Comparison of ENCODE assay signal across 31 cellular contexts in the genomic region with DNA sequence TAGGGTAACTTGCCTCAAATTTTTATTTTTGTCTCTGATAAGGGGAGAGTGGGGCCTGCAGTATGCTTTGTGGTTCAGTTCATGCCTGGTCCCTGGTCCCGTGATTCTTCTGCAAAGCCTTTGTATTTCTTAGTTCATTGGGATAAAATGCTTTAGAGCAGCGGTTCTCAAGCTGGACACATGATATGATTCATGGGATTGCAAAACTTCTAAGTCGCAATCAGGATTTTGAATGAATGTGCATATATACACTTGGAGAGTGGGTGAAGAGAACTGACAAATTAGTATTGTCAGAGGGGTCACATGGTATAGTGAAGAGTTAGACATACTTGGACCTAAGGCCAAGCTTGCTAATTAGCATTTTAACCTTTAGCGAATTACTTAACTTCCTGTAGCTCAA.
DNase-seq lines count a peak whose midpoint lies in the region; ATAC-seq and TF ChIP-seq lines count a peak whose summit lies in the region.
"Had no signal": no experiment of that assay in that cellular context is flagged by ENCODE, and none has a peak within 500 bp of the region (broad histone marks: within the 10 kb centered on the region; RNA-seq: fewer than 3 reads in every experiment).

No MANE protein-coding gene starts in this region.

- DNase-seq in ELR (ENCODE audit: low read depth) (peak; percentile 19), MV-4-11 (lab: John Stamatoyannopoulos, UW) (peak; percentile 69), choroid plexus epithelial cell (ENCODE audit: low read depth) (peak; percentile 64), foreskin melanocyte (peak; percentile 21), DMS153 (lab: John Stamatoyannopoulos, UW) (no peak), NCI-H2171 treated with DMSO at 0.1 percent for 48 hours (lab: John Stamatoyannopoulos, UW) (no peak), amniotic stem cell (lab: John Stamatoyannopoulos, UW) (no peak)
- DNase-seq: activated CD4-positive, alpha-beta T cell treated with anti-CD3 and anti-CD28 coated beads for 48 hours; activated gamma-delta T cell treated with Interleukin-2 at 50 U/mL for 16 hours; activated naive CD8-positive, alpha-beta T cell treated with anti-CD3 and anti-CD28 coated beads, Interleukin-2, amount 50 U/mL, for 24 hours; activated T-cell treated with anti-CD3 and anti-CD28 coated beads, Interleukin-2, amount 50 U/mL, for 24 hours; brain microvascular endothelial cell; CD8-positive, alpha-beta T cell; colonic mucosa; effector CD8-positive, alpha-beta T cell; erythroblast; islet precursor cell; left ventricle myocardium inferior; MG63; naive B cell; NCI-H146; NCI-H510A treated with DMSO at 0.1 percent for 48 hours; PC-9; psoas muscle; Right ventricle myocardium superior; stimulated activated CD4-positive, alpha-beta T cell treated with anti-CD3 and anti-CD28 coated beads, Interleukin-1b, Interleukin-23, amount 100 ng/mL, for 48 hours; stomach; tibial artery had no signal

- no peak overlapping the region for H3K4me3 ChIP-seq in choroid plexus epithelial cell (ENCODE audit: low read depth, low read length)
- H3K4me3 ChIP-seq: A549, colonic mucosa, K562, left ventricle myocardium inferior, MG63, PC-9, psoas muscle, stomach, tibial artery had no signal

- no peak for TF ChIP-seq CTCF in choroid plexus epithelial cell (conservative IDR thresholded peaks at IDR 0.05; ENCODE audit: low read depth, low read length)

- no peak for ATAC-seq in GM18861 (IDR thresholded peaks at IDR 0.05; ENCODE audit: unreplicated experiment)
- ATAC-seq: A549; activated naive CD8-positive, alpha-beta T cell treated with anti-CD3 and anti-CD28 coated beads, Interleukin-2, amount 50 U/mL, for 24 hours; CD8-positive, alpha-beta T cell; K562; psoas muscle had no signal

Comparison
In these comparisons a context has a peak if more than half of its experiments do, and no peak if none do; other contexts are left out.
1. DNase-seq: peak in ELR (single experiment), MV-4-11 (single experiment), choroid plexus epithelial cell (single experiment) and foreskin melanocyte (single experiment); none in DMS153 (single experiment), NCI-H2171 treated with DMSO at 0.1 percent for 48 hours (single experiment) and amniotic stem cell (single experiment).